1 cellular context compared by ENCODE assay signal in the genomic region with DNA sequence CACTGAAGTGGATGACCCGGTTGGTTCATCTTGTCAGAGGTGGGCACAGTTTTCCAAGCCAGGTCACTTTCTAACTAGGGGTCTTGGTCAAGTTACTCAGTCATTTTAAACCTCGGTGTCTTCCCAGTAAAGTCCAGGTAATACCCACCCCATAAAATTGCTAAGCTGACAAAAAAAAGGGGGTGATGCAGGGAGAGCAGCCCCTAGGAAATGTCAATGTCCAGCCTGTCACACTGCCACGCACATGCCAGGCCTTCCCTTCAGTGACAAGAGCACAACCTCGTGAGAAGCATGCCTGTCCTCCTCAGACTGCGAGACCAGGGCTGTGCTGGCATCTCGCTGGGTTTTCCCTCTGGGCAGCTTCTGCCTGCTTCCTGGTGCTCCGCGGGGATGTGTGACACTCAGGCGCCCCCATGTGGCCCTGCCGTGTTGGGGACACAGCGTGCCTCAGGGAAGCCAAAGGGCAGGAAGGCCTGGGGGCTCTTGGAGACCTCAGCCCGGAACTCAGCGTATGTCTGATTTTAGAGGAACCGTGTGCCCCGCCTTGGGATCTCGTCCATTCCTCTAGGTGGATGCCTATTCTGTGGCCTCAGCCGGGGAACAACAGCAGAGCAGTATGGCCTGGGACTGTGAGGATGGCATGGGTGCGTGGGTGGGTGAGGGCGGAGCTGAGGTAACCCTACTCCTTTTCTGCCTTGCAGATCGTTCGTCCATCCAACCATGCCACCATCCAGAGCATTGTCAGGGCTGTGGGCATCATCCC.
A peak's percentile ranks its signal among the peaks of the same experiment; 100 is the strongest.
TF ChIP-seq lines count a peak whose summit lies in the region.

No MANE protein-coding gene starts in this region.

TF ChIP-seq in IMR-90, 13 proteins besides CTCF, POLR2A, EP300 and RAD21 (continued from another document):
- TF ChIP-seq, protein P1, sequence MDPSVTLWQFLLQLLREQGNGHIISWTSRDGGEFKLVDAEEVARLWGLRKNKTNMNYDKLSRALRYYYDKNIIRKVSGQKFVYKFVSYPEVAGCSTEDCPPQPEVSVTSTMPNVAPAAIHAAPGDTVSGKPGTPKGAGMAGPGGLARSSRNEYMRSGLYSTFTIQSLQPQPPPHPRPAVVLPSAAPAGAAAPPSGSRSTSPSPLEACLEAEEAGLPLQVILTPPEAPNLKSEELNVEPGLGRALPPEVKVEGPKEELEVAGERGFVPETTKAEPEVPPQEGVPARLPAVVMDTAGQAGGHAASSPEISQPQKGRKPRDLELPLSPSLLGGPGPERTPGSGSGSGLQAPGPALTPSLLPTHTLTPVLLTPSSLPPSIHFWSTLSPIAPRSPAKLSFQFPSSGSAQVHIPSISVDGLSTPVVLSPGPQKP (IDR thresholded peaks at IDR 0.05; ENCODE audit: borderline replicate concordance, low read depth, low read length) = no peak
- TF ChIP-seq MAFK (IDR thresholded peaks at IDR 0.05; ENCODE audit: low read depth, low read length) = 0 out of 2 replicates have a peak, but pooled peaks have one; percentile 18
